Comparison of ENCODE assay signal across 2 cellular contexts in genomic region chr5:149438281-149438680, GRCh38.
TF ChIP-seq lines count a peak whose summit lies in the region.

No MANE protein-coding gene starts in this region.

TF ChIP-seq in HepG2, 621 proteins besides CTCF, POLR2A, EP300 and RAD21:
- TF ChIP-seq CHD2 (IDR thresholded peaks at IDR 0.05; ENCODE audit: low read depth, low read length) (no peak), ZNF839 (CRISPR knock-in tag; IDR thresholded peaks at IDR 0.05; ENCODE audit: borderline replicate concordance) (no peak), CSRNP1 (CRISPR knock-in tag; IDR thresholded peaks at IDR 0.05) (no peak), AGO1 (IDR thresholded peaks at IDR 0.05; ENCODE audit: low read depth, low read length, poor library complexity, severe bottlenecking) (no peak)

TF ChIP-seq in H1, 55 proteins besides CTCF, POLR2A, EP300 and RAD21:
- no peak for TF ChIP-seq RNF2 (IDR thresholded peaks at IDR 0.05; ENCODE audit: borderline replicate concordance, low read depth, low read length, missing control alignments, poor library complexity, severe bottlenecking)
- TF ChIP-seq CTBP2 (IDR thresholded peaks at IDR 0.05; ENCODE audit: borderline replicate concordance, insufficient read depth, insufficient read length, low read length): no peak
- no peak for TF ChIP-seq HDAC2 (IDR thresholded peaks at IDR 0.05; ENCODE audit: borderline replicate concordance in 1 of 2, low read depth in 2 of 2, low read length in 2 of 2)
